ENCODE assay signal across 8 cellular contexts in genomic region chr11:64863381-64864060, GRCh38. TPM values are rescaled to one million over a fixed set of nuclear protein-coding genes. Genes with fewer than 3 reads are reported as not detected.
DNase-seq lines count a peak whose midpoint lies in the region; ATAC-seq and TF ChIP-seq lines count a peak whose summit lies in the region.

No MANE protein-coding gene starts in this region.

- H3K27me3 Mint-ChIP-seq in neural progenitor cell (ENCODE audit: insufficient read depth, low read depth) = peaks cover 4% of the 10 kb centered on the region

- H3K36me3 Mint-ChIP-seq in neural progenitor cell = peaks cover 6% of the 10 kb centered on the region

- peaks cover 43% of the 10 kb centered on the region for H3K4me1 Mint-ChIP-seq in neural progenitor cell

- peaks cover 2 to 42% (median 22%) of the 10 kb centered on the region in 11 experiments; a peak in 18 of 22 replicates for H3K36me3 ChIP-seq in BLaER1 treated with 17β-estradiol and CSF1 and Interleukin-3, amounts not matched to agents 10 nM and 100 nM
- H3K36me3 ChIP-seq in effector memory CD4-positive, alpha-beta T cell (ENCODE audit: control insufficient read depth, insufficient read depth, low read length) = peaks cover 4% of the 10 kb centered on the region
- no peaks in the 10 kb centered on the region for H3K36me3 ChIP-seq in neural progenitor cell

- no peak overlapping the region for H2AFZ ChIP-seq in neural progenitor cell (replicated peaks)

- DNase-seq in NCI-H69 (lab: John Stamatoyannopoulos, UW) = peak; percentile 26
- no peak for DNase-seq in effector memory CD4-positive, alpha-beta T cell
- peak; percentile 78 for DNase-seq in neural progenitor cell (ENCODE audit: low spot score)
- no peak for DNase-seq in stimulated activated naive CD4-positive, alpha-beta T cell (lab: John Stamatoyannopoulos, UW)
- no peak for DNase-seq in HuH-7 (ENCODE audit: low spot score)
- DNase-seq in NCI-H345 treated with DMSO at 0.1 percent for 48 hours (lab: John Stamatoyannopoulos, UW; ENCODE audit: unreplicated experiment) = no peak

- no peaks in the 10 kb centered on the region for H3K9me3 Mint-ChIP-seq in neural progenitor cell

- peak overlapping the region; percentile 48 for H3K4me3 Mint-ChIP-seq in neural progenitor cell

- peaks cover 14% of the 10 kb centered on the region for H3K79me2 ChIP-seq in neural progenitor cell (ENCODE audit: low read depth)

- peak overlapping the region in 10 of 11 experiments; percentile 84 to 98 (median 94); a peak in 21 of 22 replicates for H3K27ac ChIP-seq in BLaER1 treated with 17β-estradiol and CSF1 and Interleukin-3, amounts not matched to agents 10 nM and 100 nM
- peak overlapping the region; percentile 83 for H3K27ac ChIP-seq in effector memory CD4-positive, alpha-beta T cell (ENCODE audit: insufficient read depth, low read length, poor library complexity, severe bottlenecking)
- H3K27ac ChIP-seq in neural progenitor cell = peak overlapping the region; percentile 69

- peaks cover 98 to 100% (median 100%) of the 10 kb centered on the region in 10 experiments for H3K4me1 ChIP-seq in BLaER1 treated with 17β-estradiol and CSF1 and Interleukin-3, amounts not matched to agents 10 nM and 100 nM
- peaks cover 92% of the 10 kb centered on the region for H3K4me1 ChIP-seq in effector memory CD4-positive, alpha-beta T cell (ENCODE audit: control insufficient read depth, insufficient read depth, low read length, poor library complexity, severe bottlenecking)
- H3K4me1 ChIP-seq in neural progenitor cell = peaks cover 37% of the 10 kb centered on the region

- no peaks in the 10 kb centered on the region for H3K27me3 ChIP-seq in BLaER1 treated with 17β-estradiol and CSF1 and Interleukin-3, amounts not matched to agents 10 nM and 100 nM
- H3K27me3 ChIP-seq in effector memory CD4-positive, alpha-beta T cell (replicated peaks; ENCODE audit: control insufficient read depth, insufficient read depth, low read length, poor library complexity, severe bottlenecking) = no peaks in the 10 kb centered on the region
- no peaks in the 10 kb centered on the region for H3K27me3 ChIP-seq in neural progenitor cell

- H3F3A ChIP-seq in neural progenitor cell (ENCODE audit: low read depth) = peaks cover 14% of the 10 kb centered on the region

- peak overlapping the region in 9 of 10 experiments; percentile 16 to 53 (median 35); a peak in 8 of 20 replicates for H3K4me3 ChIP-seq in BLaER1 treated with 17β-estradiol and CSF1 and Interleukin-3, amounts not matched to agents 10 nM and 100 nM
- H3K4me3 ChIP-seq in effector memory CD4-positive, alpha-beta T cell (ENCODE audit: insufficient read depth, low read depth, low read length, poor library complexity, severe bottlenecking) = peak overlapping the region; percentile 39
- H3K4me3 ChIP-seq in neural progenitor cell = no peak overlapping the region

- no peak for TF ChIP-seq CTCF in neural progenitor cell (IDR thresholded peaks at IDR 0.05)

- H4K20me1 ChIP-seq in BLaER1 treated with 17β-estradiol and CSF1 and Interleukin-3, amounts not matched to agents 10 nM and 100 nM = peaks cover 4 to 65% (median 37%) of the 10 kb centered on the region in 11 experiments; a peak in 19 of 22 replicates
- peaks cover 18% of the 10 kb centered on the region for H4K20me1 ChIP-seq in neural progenitor cell (ENCODE audit: low read depth)

- peaks cover 0 to 5% (median 0%) of the 10 kb centered on the region in 11 experiments; a peak in 1 of 22 replicates for H3K9me3 ChIP-seq in BLaER1 treated with 17β-estradiol and CSF1 and Interleukin-3, amounts not matched to agents 10 nM and 100 nM (replicated peaks in 1 of 11)
- no peaks in the 10 kb centered on the region for H3K9me3 ChIP-seq in effector memory CD4-positive, alpha-beta T cell (ENCODE audit: control insufficient read depth, low read length)
- H3K9me3 ChIP-seq in neural progenitor cell (ENCODE audit: low read depth) = no peaks in the 10 kb centered on the region

- peak overlapping the region; percentile 93 to 100 (median 98) for H3K4me2 ChIP-seq in BLaER1 treated with 17β-estradiol and CSF1 and Interleukin-3, amounts not matched to agents 10 nM and 100 nM
- peak overlapping the region; percentile 25 for H3K4me2 ChIP-seq in neural progenitor cell

- peak overlapping the region; percentile 94 for H3K27ac Mint-ChIP-seq in neural progenitor cell

- peak overlapping the region; percentile 65 to 86 (median 71); a peak in 21 of 22 replicates for H3K9ac ChIP-seq in BLaER1 treated with 17β-estradiol and CSF1 and Interleukin-3, amounts not matched to agents 10 nM and 100 nM
- no peak overlapping the region for H3K9ac ChIP-seq in neural progenitor cell

- ATAC-seq in GM18870 (IDR thresholded peaks at IDR 0.05; ENCODE audit: unreplicated experiment) = no peak

RNA-seq across cellular contexts. Expression of gene EHD1, which starts 14.9 kb away (rescaled TPM):
- 19.8 and 39.7 TPM in 2 replicates for total RNA-seq in neural progenitor cell (ENCODE audit: low replicate concordance)

RNA-seq across cellular contexts. Expression of gene CDC42BPG, which starts 19.1 kb away (rescaled TPM):
- total RNA-seq in neural progenitor cell (ENCODE audit: low replicate concordance) = 0.62 and 2.1 TPM in 2 replicates

RNA-seq across cellular contexts. Expression of gene MEN1, which starts 53.2 kb away (rescaled TPM):
- total RNA-seq in neural progenitor cell (ENCODE audit: low replicate concordance) = 11.4 and 34.9 TPM in 2 replicates

RNA-seq across cellular contexts. Expression of gene ATG2A, which starts 53.5 kb away (rescaled TPM):
- total RNA-seq in neural progenitor cell (ENCODE audit: low replicate concordance) = 4.4 and 16.6 TPM in 2 replicates

Comparison
In these comparisons a context has a peak if more than half of its experiments do, and no peak if none do; other contexts are left out.
1. DNase-seq: peak in NCI-H69 (single experiment) and neural progenitor cell (single experiment); none in effector memory CD4-positive, alpha-beta T cell (0 of 3), stimulated activated naive CD4-positive, alpha-beta T cell (0 of 6), HuH-7 (single experiment) and NCI-H345 treated with DMSO at 0.1 percent for 48 hours (single experiment).
2. Peak in every context shown above with its lines, with median percentiles within 50 percentile points of each other: H3K27ac ChIP-seq.